26 cellular contexts compared by ENCODE assay signal in genomic region chr15:25685216-25685569, GRCh38.
DNase-seq lines count a peak whose midpoint lies in the region; ATAC-seq and TF ChIP-seq lines count a peak whose summit lies in the region.
"Had no signal": no experiment of that assay in that cellular context is flagged by ENCODE, and none has a peak within 500 bp of the region (broad histone marks: within the 10 kb centered on the region; RNA-seq: fewer than 3 reads in every experiment).

No MANE protein-coding gene starts in this region.

- ATAC-seq in Right ventricle myocardium superior (ENCODE audit: poor library complexity) (no peak), lower lobe of right lung (no peak), upper lobe of right lung (no peak)
- ATAC-seq: activated CD4-positive, CD25-positive, alpha-beta regulatory T cell treated with anti-CD3 and anti-CD28 coated beads, Interleukin-2, amount 50 U/mL, for 24 hours; GM23338; Panc1; stimulated activated naive B cell treated with anti-CD40 and anti-IgM and Interleukin-4, amounts not matched to agents 10 μg/mL and 1 μg/mL and 100 μg/mL, for 72 hours; T-cell had no signal

- no peak for TF ChIP-seq EP300 in sigmoid colon (IDR thresholded peaks at IDR 0.05)

- TF ChIP-seq POLR2A in sigmoid colon (IDR thresholded peaks at IDR 0.05) = no peak
- TF ChIP-seq POLR2A in thyroid gland (IDR thresholded peaks at IDR 0.05) = no peak

- no peaks in the 10 kb centered on the region for H3K9me3 ChIP-seq in left ventricle myocardium inferior (replicated peaks)
- no peaks in the 10 kb centered on the region for H3K9me3 ChIP-seq in lower lobe of right lung
- no peaks in the 10 kb centered on the region for H3K9me3 ChIP-seq in sigmoid colon
- H3K9me3 ChIP-seq in thyroid gland = no peaks in the 10 kb centered on the region
- H3K9me3 ChIP-seq in upper lobe of right lung = no peaks in the 10 kb centered on the region
- H3K9me3 ChIP-seq: colonic mucosa, esophagus squamous epithelium, upper lobe of left lung had no signal

- H3K27me3 ChIP-seq in left ventricle myocardium inferior (ENCODE audit: low read depth) (peaks cover 24% of the 10 kb centered on the region), lower lobe of right lung (ENCODE audit: low read depth) (no peaks in the 10 kb centered on the region), sigmoid colon (no peaks in the 10 kb centered on the region), thyroid gland (no peaks in the 10 kb centered on the region), upper lobe of right lung (no peaks in the 10 kb centered on the region)
- H3K27me3 ChIP-seq: colonic mucosa, esophagus squamous epithelium, upper lobe of left lung had no signal

- H3K4me1 ChIP-seq in left ventricle myocardium inferior (peaks cover 28% of the 10 kb centered on the region), lower lobe of right lung (no peaks in the 10 kb centered on the region), sigmoid colon (peaks cover 0 to 40% (median 33%) of the 10 kb centered on the region in 4 donors), thyroid gland (no peaks in the 10 kb centered on the region), upper lobe of right lung (no peaks in the 10 kb centered on the region)
- H3K4me1 ChIP-seq: colonic mucosa, upper lobe of left lung had no signal

- H3K27ac ChIP-seq in left ventricle myocardium inferior (replicated peaks) (peak overlapping the region; percentile 61), lower lobe of right lung (peak overlapping the region; percentile 11), sigmoid colon (peak overlapping the region; percentile 65 to 76 (median 71)), thyroid gland (no peak overlapping the region), upper lobe of right lung (no peak overlapping the region)
- H3K27ac ChIP-seq: colonic mucosa, upper lobe of left lung had no signal

- WGBS in sigmoid colon, 2 donors = 90 to 91% methylated on average over 4 of the region's 4 CpGs
- WGBS in thyroid gland, 2 donors = 89 to 92% methylated on average over 4 of the region's 4 CpGs

- DNase-seq in left ventricle myocardium inferior = no peak
- DNase-seq in Right ventricle myocardium superior = no peak
- no peak for DNase-seq in lower lobe of right lung
- DNase-seq in sigmoid colon = no peak
- no peak for DNase-seq in thyroid gland
- DNase-seq in upper lobe of right lung = no peak
- DNase-seq in NCI-H2227 treated with DMSO at 0.1 percent for 48 hours (lab: John Stamatoyannopoulos, UW) = no peak
- DNase-seq in superior temporal gyrus (ENCODE audit: extremely low spot score) = no peak
- DNase-seq: activated CD4-positive, alpha-beta memory T cell treated with anti-CD3 and anti-CD28 coated beads, Interleukin-2, amount 10 ng/mL, durations not matched to agents 7 days and 5 days; activated effector memory CD4-positive, alpha-beta T cell treated with anti-CD3 and anti-CD28 coated beads, Interleukin-2, amount 50 U/mL, for 16 hours; activated naive CD8-positive, alpha-beta T cell treated with anti-CD3 and anti-CD28 coated beads, Interleukin-2, amount 10 ng/mL, durations not matched to agents 7 days and 5 days; colonic mucosa; DMS53; esophagus squamous epithelium; KBM-7; MM.1S; NCI-H1417 treated with DMSO at 0.1 percent for 48 hours; NCI-H510A treated with DMSO at 0.1 percent for 48 hours; stimulated activated CD4-positive, alpha-beta T cell treated with anti-CD3 and anti-CD28 coated beads, Interleukin-12 subunit alpha, Interleukin-12 subunit beta, amount 100 ng/mL, for 4 hours; stimulated activated CD4-positive, alpha-beta T cell treated with anti-CD3 and anti-CD28 coated beads, Interleukin-4, amount 100 ng/mL, for 24 hours; stimulated activated naive B cell treated with anti-CD40 and anti-IgM and Interleukin-4, amounts not matched to agents 10 μg/mL and 1 μg/mL and 100 μg/mL, for 72 hours; T-cell; upper lobe of left lung had no signal

- TF ChIP-seq CTCF in left ventricle myocardium inferior (IDR thresholded peaks at IDR 0.05; ENCODE audit: borderline replicate concordance) (no peak), lower lobe of right lung (IDR thresholded peaks at IDR 0.05) (no peak), sigmoid colon (IDR thresholded peaks at IDR 0.05) (no peak), thyroid gland (IDR thresholded peaks at IDR 0.05) (no peak), upper lobe of right lung (IDR thresholded peaks at IDR 0.05) (no peak)

- no peak overlapping the region for H3K4me3 ChIP-seq in left ventricle myocardium inferior
- no peak overlapping the region for H3K4me3 ChIP-seq in lower lobe of right lung
- no peak overlapping the region for H3K4me3 ChIP-seq in sigmoid colon
- H3K4me3 ChIP-seq in thyroid gland (replicated peaks in 1 of 3) = no peak overlapping the region
- H3K4me3 ChIP-seq in upper lobe of right lung = no peak overlapping the region
- H3K4me3 ChIP-seq: colonic mucosa, esophagus squamous epithelium, GM23338, upper lobe of left lung had no signal

- H3K36me3 ChIP-seq in left ventricle myocardium inferior = no peaks in the 10 kb centered on the region
- peaks cover 14% of the 10 kb centered on the region for H3K36me3 ChIP-seq in lower lobe of right lung
- H3K36me3 ChIP-seq in sigmoid colon = peaks cover 0 to 6% (median 0%) of the 10 kb centered on the region in 4 donors
- H3K36me3 ChIP-seq in thyroid gland = no peaks in the 10 kb centered on the region
- no peaks in the 10 kb centered on the region for H3K36me3 ChIP-seq in upper lobe of right lung
- H3K36me3 ChIP-seq: colonic mucosa had no signal

- intact Hi-C loops in left ventricle myocardium inferior (cut with micrococcal nuclease) (no loop called here), Right ventricle myocardium superior (cut with DNase I) (no loop called here), lower lobe of right lung (cut with DNase I) (no loop called here), sigmoid colon (cut with DNase I) (no loop called here), thyroid gland (cut with DNase I) (no loop called here), upper lobe of right lung (cut with DNase I) (no loop called here)

Comparison
In these comparisons a context has a peak if more than half of its experiments do, and no peak if none do; other contexts are left out.
1. H3K27ac ChIP-seq: peak in left ventricle myocardium inferior (single experiment), lower lobe of right lung (single experiment) and sigmoid colon (4 of 4); none in thyroid gland (0 of 3) and upper lobe of right lung (single experiment).